ENCODE assay signal across 10 cellular contexts in genomic region chr15:36882487-36883108, GRCh38.
DNase-seq lines count a peak whose midpoint lies in the region; ATAC-seq, FAIRE-seq and TF ChIP-seq lines count a peak whose summit lies in the region.
"Had no signal": no experiment of that assay in that cellular context is flagged by ENCODE, and none has a peak within 500 bp of the region (broad histone marks: within the 10 kb centered on the region; RNA-seq: fewer than 3 reads in every experiment).

No MANE protein-coding gene starts in this region.

- H3K27ac Mint-ChIP-seq in T-helper 2 cell treated with Interferon-gamma antibody and Interleukin-4, amounts not matched to agents 5 μg/mL and 100 μg/mL, for 36 hours: no peak overlapping the region

- peaks cover 97% of the 10 kb centered on the region for H3K27me3 ChIP-seq in iPS-15b (ENCODE audit: control insufficient read depth, insufficient read depth, low read length)

- FAIRE-seq in frontal cortex (lab: Jason Lieb, UNC): no peak

- H3K9me3 Mint-ChIP-seq in T-helper 2 cell treated with Interferon-gamma antibody and Interleukin-4, amounts not matched to agents 5 μg/mL and 100 μg/mL, for 36 hours: no peaks in the 10 kb centered on the region

- DNase-seq in GM12865 (ENCODE audit: low read depth) (no peak), astrocyte of the spinal cord (ENCODE audit: low read depth, low spot score) (no peak), retina (peak; percentile 72), iPS-NIHi7 (ENCODE audit: extremely low spot score) (no peak), frontal cortex (ENCODE audit: low spot score in 2 of 2) (no peak)
- DNase-seq in T-helper 2 cell treated with Interferon-gamma antibody and Interleukin-4, amounts not matched to agents 5 μg/mL and 100 μg/mL, for 36 hours (ENCODE audit: low spot score): no peak
- DNase-seq: central memory CD4-positive, alpha-beta T cell; NCI-H524 treated with DMSO at 0.1 percent for 48 hours had no signal

- H3K36me3 Mint-ChIP-seq in T-helper 2 cell treated with Interferon-gamma antibody and Interleukin-4, amounts not matched to agents 5 μg/mL and 100 μg/mL, for 36 hours (ENCODE audit: low read depth): no peaks in the 10 kb centered on the region

- H3K4me3 Mint-ChIP-seq in T-helper 2 cell treated with Interferon-gamma antibody and Interleukin-4, amounts not matched to agents 5 μg/mL and 100 μg/mL, for 36 hours: no peak overlapping the region

- TF ChIP-seq CTCF in GM12865 (IDR thresholded peaks at IDR 0.05; ENCODE audit: insufficient read depth, low read depth, low read length, missing control alignments) (no peak), astrocyte of the spinal cord (IDR thresholded peaks at IDR 0.05; ENCODE audit: low read depth, low read length) (no peak)

- peaks cover 95% of the 10 kb centered on the region for H3K27me3 Mint-ChIP-seq in T-helper 2 cell treated with Interferon-gamma antibody and Interleukin-4, amounts not matched to agents 5 μg/mL and 100 μg/mL, for 36 hours (ENCODE audit: low read depth)

- peaks cover 36% of the 10 kb centered on the region for H3K4me1 ChIP-seq in iPS-15b (ENCODE audit: control insufficient read depth, insufficient read depth, low read length)

- peak overlapping the region; percentile 4; the same call in 1 of the 2 replicates for H3K4me3 ChIP-seq in GM12865 (ENCODE audit: low read depth, low read length)
- H3K4me3 ChIP-seq in astrocyte of the spinal cord (ENCODE audit: low read depth, low read length): peak overlapping the region; percentile 12
- peak overlapping the region; percentile 0 for H3K4me3 ChIP-seq in iPS-15b (ENCODE audit: low read depth, low read length)

- no peaks in the 10 kb centered on the region for H3K4me1 Mint-ChIP-seq in T-helper 2 cell treated with Interferon-gamma antibody and Interleukin-4, amounts not matched to agents 5 μg/mL and 100 μg/mL, for 36 hours (ENCODE audit: low read depth)

- no peaks in the 10 kb centered on the region for H3K36me3 ChIP-seq in iPS-15b (ENCODE audit: control insufficient read depth, insufficient read depth, low read length)

- no peak for ATAC-seq in HG03135 (IDR thresholded peaks at IDR 0.05; ENCODE audit: unreplicated experiment)

- in situ Hi-C loops in astrocyte of the spinal cord (cut with HindIII; ENCODE audit: low sequenced_read_pairs): no loop called here

- no peaks in the 10 kb centered on the region for H3K9me3 ChIP-seq in iPS-15b (ENCODE audit: control insufficient read depth, insufficient read depth, low read length)

- no peak overlapping the region for H3K9ac ChIP-seq in iPS-15b (ENCODE audit: low read depth, low read length)
